Comparison of ENCODE assay signal across 1 cellular context in the genomic region with DNA sequence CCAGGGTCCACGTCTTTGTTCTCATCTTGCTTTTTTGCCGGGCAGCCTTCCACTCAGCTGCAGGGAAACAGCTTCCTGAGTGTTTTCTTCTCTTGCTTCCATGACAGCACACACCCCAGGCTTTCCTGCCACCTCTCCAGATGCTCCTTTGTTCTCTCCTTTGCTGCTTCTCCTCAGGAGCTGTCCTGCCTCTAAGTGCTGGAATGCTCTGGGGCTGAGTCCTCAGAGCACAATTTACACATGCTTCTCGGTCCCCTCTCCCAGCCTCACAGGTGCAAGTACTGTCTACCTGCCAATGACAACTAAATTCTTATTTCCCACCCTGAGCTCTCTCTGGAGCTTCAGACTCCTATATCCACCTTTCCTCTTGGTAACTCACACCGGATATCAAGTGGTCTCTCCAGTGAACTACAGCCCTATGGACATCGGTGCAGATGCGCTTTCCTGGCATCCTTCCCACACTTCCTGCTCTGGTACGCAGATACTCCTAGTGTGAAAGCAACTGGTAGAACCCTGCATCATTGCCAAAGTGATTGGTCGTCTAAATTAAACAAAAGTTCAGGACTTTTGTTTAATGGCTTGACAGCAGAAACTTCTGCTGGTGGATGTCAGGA.
TF ChIP-seq lines count a peak whose summit lies in the region.

No MANE protein-coding gene starts in this region.

TF ChIP-seq in H1, 55 proteins besides CTCF, POLR2A, EP300 and RAD21:
- TF ChIP-seq CHD1 (IDR thresholded peaks at IDR 0.05; ENCODE audit: low read depth, low read length), result no peak
- peak; percentile 80 to 90; a peak in 2 of 4 replicates for TF ChIP-seq SIN3A (conservative IDR thresholded peaks at IDR 0.05 in 1 of 2, IDR thresholded peaks at IDR 0.05 in 1 of 2; ENCODE audit: low read depth in 1 of 2, low read length in 2 of 2)
- TF ChIP-seq TCF12 (IDR thresholded peaks at IDR 0.05; ENCODE audit: low read depth, low read length), result 0 out of 2 replicates have a peak, but pooled peaks have one; percentile 22
- TF ChIP-seq TEAD4 (IDR thresholded peaks at IDR 0.05; ENCODE audit: low read depth, low read length), result peak; percentile 78
- TF ChIP-seq HDAC2 (IDR thresholded peaks at IDR 0.05; ENCODE audit: borderline replicate concordance in 1 of 2, low read depth in 2 of 2, low read length in 2 of 2), result peak in 1 of 2 experiments; percentile 31; a peak in 1 of 4 replicates
